In genomic region chr7:69762821-69763352, GRCh38 we compare ENCODE assay signal across 1 cellular context.
TF ChIP-seq lines count a peak whose summit lies in the region.

No MANE protein-coding gene starts in this region.

TF ChIP-seq in GM12878, 131 proteins besides CTCF, POLR2A, EP300 and RAD21 (continued from another document and continues in another):
- TF ChIP-seq ZZZ3 (IDR thresholded peaks at IDR 0.05; ENCODE audit: control insufficient read depth, insufficient read length, low read depth), result no peak
- peak; percentile 55; the same call in 1 of the 2 replicates for TF ChIP-seq TBL1XR1 (IDR thresholded peaks at IDR 0.05; ENCODE audit: low read depth, low read length)
- TF ChIP-seq IRF5 (IDR thresholded peaks at IDR 0.05; ENCODE audit: borderline replicate concordance), result no peak
- TF ChIP-seq ZBTB4 (CRISPR knock-in tag; IDR thresholded peaks at IDR 0.05), result no peak
- TF ChIP-seq ZBTB33 (IDR thresholded peaks at IDR 0.05), result 0 out of 2 replicates have a peak, but pooled peaks have one; percentile 49
- TF ChIP-seq, protein P1, sequence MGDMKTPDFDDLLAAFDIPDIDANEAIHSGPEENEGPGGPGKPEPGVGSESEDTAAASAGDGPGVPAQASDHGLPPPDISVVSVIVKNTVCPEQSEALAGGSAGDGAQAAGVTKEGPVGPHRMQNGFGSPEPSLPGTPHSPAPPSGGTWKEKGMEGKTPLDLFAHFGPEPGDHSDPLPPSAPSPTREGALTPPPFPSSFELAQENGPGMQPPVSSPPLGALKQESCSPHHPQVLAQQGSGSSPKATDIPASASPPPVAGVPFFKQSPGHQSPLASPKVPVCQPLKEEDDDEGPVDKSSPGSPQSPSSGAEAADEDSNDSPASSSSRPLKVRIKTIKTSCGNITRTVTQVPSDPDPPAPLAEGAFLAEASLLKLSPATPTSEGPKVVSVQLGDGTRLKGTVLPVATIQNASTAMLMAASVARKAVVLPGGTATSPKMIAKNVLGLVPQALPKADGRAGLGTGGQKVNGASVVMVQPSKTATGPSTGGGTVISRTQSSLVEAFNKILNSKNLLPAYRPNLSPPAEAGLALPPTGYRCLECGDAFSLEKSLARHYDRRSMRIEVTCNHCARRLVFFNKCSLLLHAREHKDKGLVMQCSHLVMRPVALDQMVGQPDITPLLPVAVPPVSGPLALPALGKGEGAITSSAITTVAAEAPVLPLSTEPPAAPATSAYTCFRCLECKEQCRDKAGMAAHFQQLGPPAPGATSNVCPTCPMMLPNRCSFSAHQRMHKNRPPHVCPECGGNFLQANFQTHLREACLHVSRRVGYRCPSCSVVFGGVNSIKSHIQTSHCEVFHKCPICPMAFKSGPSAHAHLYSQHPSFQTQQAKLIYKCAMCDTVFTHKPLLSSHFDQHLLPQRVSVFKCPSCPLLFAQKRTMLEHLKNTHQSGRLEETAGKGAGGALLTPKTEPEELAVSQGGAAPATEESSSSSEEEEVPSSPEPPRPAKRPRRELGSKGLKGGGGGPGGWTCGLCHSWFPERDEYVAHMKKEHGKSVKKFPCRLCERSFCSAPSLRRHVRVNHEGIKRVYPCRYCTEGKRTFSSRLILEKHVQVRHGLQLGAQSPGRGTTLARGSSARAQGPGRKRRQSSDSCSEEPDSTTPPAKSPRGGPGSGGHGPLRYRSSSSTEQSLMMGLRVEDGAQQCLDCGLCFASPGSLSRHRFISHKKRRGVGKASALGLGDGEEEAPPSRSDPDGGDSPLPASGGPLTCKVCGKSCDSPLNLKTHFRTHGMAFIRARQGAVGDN (IDR thresholded peaks at IDR 0.05), result no peak
- TF ChIP-seq MYC (IDR thresholded peaks at IDR 0.05; ENCODE audit: insufficient read depth, insufficient read length, insufficient replicate concordance, low read length, severe bottlenecking), result no peak
- no peak for TF ChIP-seq CHD4 (IDR thresholded peaks at IDR 0.05)
- no peak for TF ChIP-seq RFX5 (IDR thresholded peaks at IDR 0.05; ENCODE audit: low read depth, low read length)
- no peak for TF ChIP-seq MXI1 (IDR thresholded peaks at IDR 0.05; ENCODE audit: low read depth, low read length)
- no peak for TF ChIP-seq BRCA1 (IDR thresholded peaks at IDR 0.05; ENCODE audit: low read depth, low read length)
- no peak for TF ChIP-seq SIX5 (IDR thresholded peaks at IDR 0.05; ENCODE audit: low read depth, low read length, severe bottlenecking)
- TF ChIP-seq EED (IDR thresholded peaks at IDR 0.05; ENCODE audit: low read depth), result 0 out of 2 replicates have a peak, but pooled peaks have one; percentile 30
- TF ChIP-seq ZNF622 (IDR thresholded peaks at IDR 0.05), result no peak
- TF ChIP-seq RELA (IDR thresholded peaks at IDR 0.05; ENCODE audit: borderline replicate concordance, partially characterized antibody), result peak; percentile 45
- peak; percentile 97 for TF ChIP-seq BCL11A (IDR thresholded peaks at IDR 0.05; ENCODE audit: low read depth, low read length)
- TF ChIP-seq POLR2AphosphoS5 (IDR thresholded peaks at IDR 0.05; ENCODE audit: low read length), result no peak
- TF ChIP-seq, protein P2, sequence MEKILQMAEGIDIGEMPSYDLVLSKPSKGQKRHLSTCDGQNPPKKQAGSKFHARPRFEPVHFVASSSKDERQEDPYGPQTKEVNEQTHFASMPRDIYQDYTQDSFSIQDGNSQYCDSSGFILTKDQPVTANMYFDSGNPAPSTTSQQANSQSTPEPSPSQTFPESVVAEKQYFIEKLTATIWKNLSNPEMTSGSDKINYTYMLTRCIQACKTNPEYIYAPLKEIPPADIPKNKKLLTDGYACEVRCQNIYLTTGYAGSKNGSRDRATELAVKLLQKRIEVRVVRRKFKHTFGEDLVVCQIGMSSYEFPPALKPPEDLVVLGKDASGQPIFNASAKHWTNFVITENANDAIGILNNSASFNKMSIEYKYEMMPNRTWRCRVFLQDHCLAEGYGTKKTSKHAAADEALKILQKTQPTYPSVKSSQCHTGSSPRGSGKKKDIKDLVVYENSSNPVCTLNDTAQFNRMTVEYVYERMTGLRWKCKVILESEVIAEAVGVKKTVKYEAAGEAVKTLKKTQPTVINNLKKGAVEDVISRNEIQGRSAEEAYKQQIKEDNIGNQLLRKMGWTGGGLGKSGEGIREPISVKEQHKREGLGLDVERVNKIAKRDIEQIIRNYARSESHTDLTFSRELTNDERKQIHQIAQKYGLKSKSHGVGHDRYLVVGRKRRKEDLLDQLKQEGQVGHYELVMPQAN (conservative IDR thresholded peaks at IDR 0.05), result no peak
- peak; percentile 69 to 76; a peak in 3 of 4 replicates for TF ChIP-seq BHLHE40 (IDR thresholded peaks at IDR 0.05; ENCODE audit: borderline replicate concordance in 1 of 2, low read depth in 2 of 2, low read length in 1 of 2)
- TF ChIP-seq NR2C2 (IDR thresholded peaks at IDR 0.05; ENCODE audit: borderline replicate concordance, control insufficient read depth, insufficient read length, low read depth), result no peak
- TF ChIP-seq SMAD5 (IDR thresholded peaks at IDR 0.05; ENCODE audit: low read depth), result no peak
- TF ChIP-seq SIN3A (IDR thresholded peaks at IDR 0.05; ENCODE audit: low read depth, low read length), result no peak
- no peak for TF ChIP-seq MYB (IDR thresholded peaks at IDR 0.05; ENCODE audit: borderline replicate concordance, low read depth, low read length)
- no peak for TF ChIP-seq TAF1 (IDR thresholded peaks at IDR 0.05; ENCODE audit: borderline replicate concordance, low read depth, low read length)
- TF ChIP-seq MTA2 (IDR thresholded peaks at IDR 0.05; ENCODE audit: low read depth), result peak; percentile 100
- no peak for TF ChIP-seq YBX1 (IDR thresholded peaks at IDR 0.05)
- peak; percentile 36; the same call in 1 of the 2 replicates for TF ChIP-seq RB1 (IDR thresholded peaks at IDR 0.05; ENCODE audit: borderline replicate concordance)
- no peak for TF ChIP-seq LARP7 (IDR thresholded peaks at IDR 0.05)
- TF ChIP-seq POLR2AphosphoS2 (IDR thresholded peaks at IDR 0.05; ENCODE audit: low read depth, low read length), result no peak
- TF ChIP-seq CHD1 (IDR thresholded peaks at IDR 0.05; ENCODE audit: low read depth, low read length), result no peak
- TF ChIP-seq TCF7 (IDR thresholded peaks at IDR 0.05; ENCODE audit: borderline replicate concordance), result no peak
- no peak for TF ChIP-seq ETV6 (conservative IDR thresholded peaks at IDR 0.05 in 1 of 2, IDR thresholded peaks at IDR 0.05 in 1 of 2; ENCODE audit: borderline replicate concordance in 1 of 2, low read depth in 1 of 2)
- peak; percentile 93 for TF ChIP-seq SMAD1 (IDR thresholded peaks at IDR 0.05; ENCODE audit: low read depth, partially characterized antibody)
- peak; percentile 81; the same call in 1 of the 2 replicates for TF ChIP-seq CHD2 (IDR thresholded peaks at IDR 0.05; ENCODE audit: borderline replicate concordance, low read depth, low read length)
- TF ChIP-seq CREM (IDR thresholded peaks at IDR 0.05; ENCODE audit: low read depth), result peak; percentile 59; the same call in 1 of the 2 replicates
- 0 out of 2 replicates have a peak, but pooled peaks have one; percentile 8 for TF ChIP-seq SMC3 (IDR thresholded peaks at IDR 0.05; ENCODE audit: borderline replicate concordance, low read length)
- TF ChIP-seq, protein P3, sequence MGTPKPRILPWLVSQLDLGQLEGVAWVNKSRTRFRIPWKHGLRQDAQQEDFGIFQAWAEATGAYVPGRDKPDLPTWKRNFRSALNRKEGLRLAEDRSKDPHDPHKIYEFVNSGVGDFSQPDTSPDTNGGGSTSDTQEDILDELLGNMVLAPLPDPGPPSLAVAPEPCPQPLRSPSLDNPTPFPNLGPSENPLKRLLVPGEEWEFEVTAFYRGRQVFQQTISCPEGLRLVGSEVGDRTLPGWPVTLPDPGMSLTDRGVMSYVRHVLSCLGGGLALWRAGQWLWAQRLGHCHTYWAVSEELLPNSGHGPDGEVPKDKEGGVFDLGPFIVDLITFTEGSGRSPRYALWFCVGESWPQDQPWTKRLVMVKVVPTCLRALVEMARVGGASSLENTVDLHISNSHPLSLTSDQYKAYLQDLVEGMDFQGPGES (IDR thresholded peaks at IDR 0.05), result no peak
- TF ChIP-seq HCFC1 (IDR thresholded peaks at IDR 0.05; ENCODE audit: low read length), result no peak
- no peak for TF ChIP-seq EGR1 (IDR thresholded peaks at IDR 0.05; ENCODE audit: borderline replicate concordance in 1 of 2, low read depth in 2 of 2, low read length in 2 of 2)
- TF ChIP-seq MLLT1 (IDR thresholded peaks at IDR 0.05), result peak; percentile 75; the same call in 1 of the 2 replicates
- TF ChIP-seq ZNF217 (IDR thresholded peaks at IDR 0.05), result peak; percentile 97
- TF ChIP-seq PAX8 (IDR thresholded peaks at IDR 0.05), result no peak
- TF ChIP-seq TARDBP (IDR thresholded peaks at IDR 0.05; ENCODE audit: borderline replicate concordance), result no peak
- no peak for TF ChIP-seq ZNF274 (IDR thresholded peaks at IDR 0.05; ENCODE audit: insufficient read depth, insufficient read length)
- TF ChIP-seq, protein P4, sequence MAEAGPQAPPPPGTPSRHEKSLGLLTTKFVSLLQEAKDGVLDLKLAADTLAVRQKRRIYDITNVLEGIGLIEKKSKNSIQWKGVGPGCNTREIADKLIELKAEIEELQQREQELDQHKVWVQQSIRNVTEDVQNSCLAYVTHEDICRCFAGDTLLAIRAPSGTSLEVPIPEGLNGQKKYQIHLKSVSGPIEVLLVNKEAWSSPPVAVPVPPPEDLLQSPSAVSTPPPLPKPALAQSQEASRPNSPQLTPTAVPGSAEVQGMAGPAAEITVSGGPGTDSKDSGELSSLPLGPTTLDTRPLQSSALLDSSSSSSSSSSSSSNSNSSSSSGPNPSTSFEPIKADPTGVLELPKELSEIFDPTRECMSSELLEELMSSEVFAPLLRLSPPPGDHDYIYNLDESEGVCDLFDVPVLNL (IDR thresholded peaks at IDR 0.05; ENCODE audit: low read depth, low read length), result no peak
- TF ChIP-seq ZNF207 (IDR thresholded peaks at IDR 0.05; ENCODE audit: borderline replicate concordance), result no peak
- 0 out of 2 replicates have a peak, but pooled peaks have one; percentile 16 for TF ChIP-seq TCF12 (IDR thresholded peaks at IDR 0.05; ENCODE audit: low read depth, low read length)
- TF ChIP-seq MTA3 (IDR thresholded peaks at IDR 0.05; ENCODE audit: borderline replicate concordance, low read length), result no peak
- no peak for TF ChIP-seq KDM1A (IDR thresholded peaks at IDR 0.05; ENCODE audit: borderline replicate concordance)
- TF ChIP-seq, protein P5, sequence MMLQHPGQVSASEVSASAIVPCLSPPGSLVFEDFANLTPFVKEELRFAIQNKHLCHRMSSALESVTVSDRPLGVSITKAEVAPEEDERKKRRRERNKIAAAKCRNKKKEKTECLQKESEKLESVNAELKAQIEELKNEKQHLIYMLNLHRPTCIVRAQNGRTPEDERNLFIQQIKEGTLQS (IDR thresholded peaks at IDR 0.05; ENCODE audit: borderline replicate concordance, extremely low read depth, low read depth, low read length), result no peak
- TF ChIP-seq MEF2B (IDR thresholded peaks at IDR 0.05; ENCODE audit: partially characterized antibody, poor library complexity, severe bottlenecking), result peak; percentile 97
- TF ChIP-seq STAT3 (IDR thresholded peaks at IDR 0.05; ENCODE audit: low read depth, low read length), result 0 out of 2 replicates have a peak, but pooled peaks have one; percentile 26
